ENCODE assay signal across 1 cellular context in genomic region chr11:111335124-111335535, GRCh38.
TF ChIP-seq lines count a peak whose summit lies in the region.

No MANE protein-coding gene starts in this region.

TF ChIP-seq in HepG2, 621 proteins besides CTCF, POLR2A, EP300 and RAD21 (continued from another document and continues in another):
- TF ChIP-seq ZFP36 (IDR thresholded peaks at IDR 0.05; ENCODE audit: borderline replicate concordance, low read depth, low read length, partially characterized antibody) (no peak), SMYD3 (CRISPR knock-in tag; IDR thresholded peaks at IDR 0.05) (no peak), KDM5B (CRISPR knock-in tag; IDR thresholded peaks at IDR 0.05; ENCODE audit: borderline replicate concordance) (0 out of 2 replicates have a peak, but pooled peaks have one; percentile 40), HMG20A (CRISPR knock-in tag; IDR thresholded peaks at IDR 0.05; ENCODE audit: borderline replicate concordance) (0 out of 2 replicates have a peak, but pooled peaks have one; percentile 50), MTF1 (CRISPR knock-in tag; IDR thresholded peaks at IDR 0.05) (no peak), ZNF766 (CRISPR knock-in tag; IDR thresholded peaks at IDR 0.05; ENCODE audit: borderline replicate concordance) (no peak), ZNF644 (CRISPR knock-in tag; IDR thresholded peaks at IDR 0.05; ENCODE audit: low read depth) (no peak), EHMT2 (IDR thresholded peaks at IDR 0.05; ENCODE audit: borderline replicate concordance, low read depth, low read length) (no peak), ZNF674 (CRISPR knock-in tag; IDR thresholded peaks at IDR 0.05; ENCODE audit: low read depth) (no peak), PHB2 (IDR thresholded peaks at IDR 0.05; ENCODE audit: partially characterized antibody) (no peak), MBNL3 (CRISPR knock-in tag; conservative IDR thresholded peaks at IDR 0.05) (no peak), ZNF646 (CRISPR knock-in tag; IDR thresholded peaks at IDR 0.05) (0 out of 2 replicates have a peak, but pooled peaks have one; percentile 2), CSRNP1 (CRISPR knock-in tag; IDR thresholded peaks at IDR 0.05) (0 out of 2 replicates have a peak, but pooled peaks have one; percentile 24), ZNF816 (CRISPR knock-in tag; IDR thresholded peaks at IDR 0.05; ENCODE audit: borderline replicate concordance) (no peak), MTA1 (CRISPR knock-in tag; IDR thresholded peaks at IDR 0.05; ENCODE audit: borderline replicate concordance) (peak; percentile 21; the same call in 1 of the 2 replicates), TGIF2 (CRISPR knock-in tag; IDR thresholded peaks at IDR 0.05) (0 out of 2 replicates have a peak, but pooled peaks have one; percentile 4), CAMTA2 (CRISPR knock-in tag; IDR thresholded peaks at IDR 0.05; ENCODE audit: borderline replicate concordance) (no peak), ZNF329 (CRISPR knock-in tag; IDR thresholded peaks at IDR 0.05; ENCODE audit: low read depth) (no peak), SUZ12 (IDR thresholded peaks at IDR 0.05; ENCODE audit: low read depth, low read length) (no peak), NR2F2 (IDR thresholded peaks at IDR 0.05; ENCODE audit: borderline replicate concordance, low read depth) (peak; percentile 95), SMAD1 (CRISPR knock-in tag; IDR thresholded peaks at IDR 0.05; ENCODE audit: borderline replicate concordance, low read depth) (no peak), ZNF883 (CRISPR knock-in tag; IDR thresholded peaks at IDR 0.05; ENCODE audit: not compliant biosample characterization) (no peak), TAF1 (CRISPR knock-in tag; IDR thresholded peaks at IDR 0.05) (no peak), ZNF280B (CRISPR knock-in tag; IDR thresholded peaks at IDR 0.05; ENCODE audit: borderline replicate concordance) (no peak), ZNF569 (CRISPR knock-in tag; IDR thresholded peaks at IDR 0.05; ENCODE audit: borderline replicate concordance) (no peak), ZHX2 (IDR thresholded peaks at IDR 0.05; ENCODE audit: low read depth) (no peak), ZHX2 (CRISPR knock-in tag; IDR thresholded peaks at IDR 0.05; ENCODE audit: borderline replicate concordance) (no peak), GZF1 (CRISPR knock-in tag; IDR thresholded peaks at IDR 0.05) (0 out of 2 replicates have a peak, but pooled peaks have one; percentile 50), ZNF224 (CRISPR knock-in tag; IDR thresholded peaks at IDR 0.05) (no peak; the same call in 1 of the 2 replicates), ETV6 (CRISPR knock-in tag; conservative IDR thresholded peaks at IDR 0.05) (no peak), RBM22 (optimal IDR thresholded peaks at IDR 0.05; ENCODE audit: low read length) (no peak), ZNF772 (CRISPR knock-in tag; IDR thresholded peaks at IDR 0.05) (0 out of 2 replicates have a peak, but pooled peaks have one; percentile 15), ZFP37 (CRISPR knock-in tag; IDR thresholded peaks at IDR 0.05; ENCODE audit: borderline replicate concordance) (0 out of 2 replicates have a peak, but pooled peaks have one; percentile 15)
- TF ChIP-seq, protein P1, sequence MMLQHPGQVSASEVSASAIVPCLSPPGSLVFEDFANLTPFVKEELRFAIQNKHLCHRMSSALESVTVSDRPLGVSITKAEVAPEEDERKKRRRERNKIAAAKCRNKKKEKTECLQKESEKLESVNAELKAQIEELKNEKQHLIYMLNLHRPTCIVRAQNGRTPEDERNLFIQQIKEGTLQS (CRISPR knock-in tag; IDR thresholded peaks at IDR 0.05) = peak; percentile 36; the same call in 1 of the 2 replicates
- TF ChIP-seq, protein P2, sequence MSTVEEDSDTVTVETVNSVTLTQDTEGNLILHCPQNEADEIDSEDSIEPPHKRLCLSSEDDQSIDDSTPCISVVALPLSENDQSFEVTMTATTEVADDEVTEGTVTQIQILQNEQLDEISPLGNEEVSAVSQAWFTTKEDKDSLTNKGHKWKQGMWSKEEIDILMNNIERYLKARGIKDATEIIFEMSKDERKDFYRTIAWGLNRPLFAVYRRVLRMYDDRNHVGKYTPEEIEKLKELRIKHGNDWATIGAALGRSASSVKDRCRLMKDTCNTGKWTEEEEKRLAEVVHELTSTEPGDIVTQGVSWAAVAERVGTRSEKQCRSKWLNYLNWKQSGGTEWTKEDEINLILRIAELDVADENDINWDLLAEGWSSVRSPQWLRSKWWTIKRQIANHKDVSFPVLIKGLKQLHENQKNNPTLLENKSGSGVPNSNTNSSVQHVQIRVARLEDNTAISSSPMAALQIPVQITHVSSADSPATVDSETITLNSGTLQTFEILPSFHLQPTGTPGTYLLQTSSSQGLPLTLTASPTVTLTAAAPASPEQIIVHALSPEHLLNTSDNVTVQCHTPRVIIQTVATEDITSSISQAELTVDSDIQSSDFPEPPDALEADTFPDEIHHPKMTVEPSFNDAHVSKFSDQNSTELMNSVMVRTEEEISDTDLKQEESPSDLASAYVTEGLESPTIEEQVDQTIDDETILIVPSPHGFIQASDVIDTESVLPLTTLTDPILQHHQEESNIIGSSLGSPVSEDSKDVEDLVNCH (CRISPR knock-in tag; IDR thresholded peaks at IDR 0.05) = no peak
- TF ChIP-seq, protein P3, sequence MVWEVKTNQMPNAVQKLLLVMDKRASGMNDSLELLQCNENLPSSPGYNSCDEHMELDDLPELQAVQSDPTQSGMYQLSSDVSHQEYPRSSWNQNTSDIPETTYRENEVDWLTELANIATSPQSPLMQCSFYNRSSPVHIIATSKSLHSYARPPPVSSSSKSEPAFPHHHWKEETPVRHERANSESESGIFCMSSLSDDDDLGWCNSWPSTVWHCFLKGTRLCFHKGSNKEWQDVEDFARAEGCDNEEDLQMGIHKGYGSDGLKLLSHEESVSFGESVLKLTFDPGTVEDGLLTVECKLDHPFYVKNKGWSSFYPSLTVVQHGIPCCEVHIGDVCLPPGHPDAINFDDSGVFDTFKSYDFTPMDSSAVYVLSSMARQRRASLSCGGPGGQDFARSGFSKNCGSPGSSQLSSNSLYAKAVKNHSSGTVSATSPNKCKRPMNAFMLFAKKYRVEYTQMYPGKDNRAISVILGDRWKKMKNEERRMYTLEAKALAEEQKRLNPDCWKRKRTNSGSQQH (CRISPR knock-in tag; IDR thresholded peaks at IDR 0.05; ENCODE audit: low read depth) = no peak
